Comparison of ENCODE assay signal across 1 cellular context in genomic region chr7:37372750-37373149, GRCh38.
TF ChIP-seq lines count a peak whose summit lies in the region.

No MANE protein-coding gene starts in this region.

TF ChIP-seq in SK-N-SH treated with all-trans-retinoic acid at 6 μM for 48 hours, 23 proteins besides CTCF, POLR2A, EP300 and RAD21 (continued from another document):
- 0 out of 2 replicates have a peak, but pooled peaks have one; percentile 26 for TF ChIP-seq CREB5 (CRISPR knock-in tag; IDR thresholded peaks at IDR 0.05; ENCODE audit: low read depth)
- no peak for TF ChIP-seq TOX (CRISPR knock-in tag; IDR thresholded peaks at IDR 0.05; ENCODE audit: borderline replicate concordance)
- peak; percentile 47 for TF ChIP-seq ISL1 (CRISPR knock-in tag; IDR thresholded peaks at IDR 0.05)
- TF ChIP-seq ZNF70 (CRISPR knock-in tag; IDR thresholded peaks at IDR 0.05): peak; percentile 35; the same call in 1 of the 2 replicates
- TF ChIP-seq TSHZ2 (CRISPR knock-in tag; IDR thresholded peaks at IDR 0.05): peak; percentile 95
- TF ChIP-seq ZNF565 (CRISPR knock-in tag; conservative IDR thresholded peaks at IDR 0.05; ENCODE audit: low read depth): no peak
- TF ChIP-seq OSR1 (CRISPR knock-in tag; IDR thresholded peaks at IDR 0.05): no peak
- TF ChIP-seq, protein P1, sequence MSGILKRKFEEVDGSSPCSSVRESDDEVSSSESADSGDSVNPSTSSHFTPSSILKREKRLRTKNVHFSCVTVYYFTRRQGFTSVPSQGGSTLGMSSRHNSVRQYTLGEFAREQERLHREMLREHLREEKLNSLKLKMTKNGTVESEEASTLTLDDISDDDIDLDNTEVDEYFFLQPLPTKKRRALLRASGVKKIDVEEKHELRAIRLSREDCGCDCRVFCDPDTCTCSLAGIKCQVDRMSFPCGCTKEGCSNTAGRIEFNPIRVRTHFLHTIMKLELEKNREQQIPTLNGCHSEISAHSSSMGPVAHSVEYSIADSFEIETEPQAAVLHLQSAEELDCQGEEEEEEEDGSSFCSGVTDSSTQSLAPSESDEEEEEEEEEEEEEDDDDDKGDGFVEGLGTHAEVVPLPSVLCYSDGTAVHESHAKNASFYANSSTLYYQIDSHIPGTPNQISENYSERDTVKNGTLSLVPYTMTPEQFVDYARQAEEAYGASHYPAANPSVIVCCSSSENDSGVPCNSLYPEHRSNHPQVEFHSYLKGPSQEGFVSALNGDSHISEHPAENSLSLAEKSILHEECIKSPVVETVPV (CRISPR knock-in tag; IDR thresholded peaks at IDR 0.05): peak; percentile 88
- TF ChIP-seq RARB (CRISPR knock-in tag; IDR thresholded peaks at IDR 0.05): no peak
TF ChIP-seq in SK-N-SH treated with all-trans-retinoic acid at 6 μM for 48 hours: peak in this region for 11.
